Comparison of ENCODE assay signal across 8 cellular contexts in the genomic region with DNA sequence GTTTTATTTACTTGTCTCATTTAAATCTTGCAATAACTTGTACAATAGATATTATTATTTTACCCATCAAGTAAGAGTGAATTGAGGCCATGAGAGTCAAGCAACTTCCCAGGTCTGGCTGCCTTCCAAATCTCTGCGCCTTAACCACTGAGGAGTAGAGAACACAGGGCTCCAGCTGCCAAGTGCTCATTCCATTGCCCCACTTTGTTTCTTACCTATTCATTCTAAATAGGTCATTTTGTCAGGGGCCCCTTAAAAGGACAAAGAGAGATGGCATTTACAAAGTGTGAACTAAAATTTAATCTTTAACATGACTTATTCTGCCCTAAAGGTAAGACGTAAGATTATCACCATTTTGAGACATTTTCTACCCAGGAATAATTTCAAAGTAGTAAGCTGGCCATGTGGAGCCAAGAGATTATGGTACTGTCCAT. TPM values are rescaled to one million over a fixed set of nuclear protein-coding genes. Genes with fewer than 3 reads are reported as not detected.
DNase-seq lines count a peak whose midpoint lies in the region; ATAC-seq and TF ChIP-seq lines count a peak whose summit lies in the region.

No MANE protein-coding gene starts in this region.

- DNase-seq in DMS 273 (lab: John Stamatoyannopoulos, UW; ENCODE audit: unreplicated experiment) (peak; percentile 89), erythroblast (lab: John Stamatoyannopoulos, UW) (peak; percentile 82 to 86), SKM-1 treated with dmso at 0.1 percent for 144 hours (lab: John Stamatoyannopoulos, UW; ENCODE audit: unreplicated experiment) (no peak)

- peak overlapping the region; percentile 83 to 99 (median 98) for H3K27ac Mint-ChIP-seq in IgD-negative memory B cell

- TF ChIP-seq POLR2A in erythroblast (IDR thresholded peaks at IDR 0.05; ENCODE audit: low read length): no peak

- H3K27ac ChIP-seq in VCaP: peak overlapping the region; percentile 98
- peak overlapping the region; percentile 99 for H3K27ac ChIP-seq in muscle layer of duodenum (ENCODE audit: low read length)

- H3K4me1 Mint-ChIP-seq in IgD-negative memory B cell: peaks cover 21 to 32% (median 25%) of the 10 kb centered on the region in 3 donors

- no peak for TF ChIP-seq CTCF in VCaP (conservative IDR thresholded peaks at IDR 0.05)

- no peaks in the 10 kb centered on the region for H3K9me3 Mint-ChIP-seq in IgD-negative memory B cell

- H3K36me3 ChIP-seq in muscle layer of duodenum (ENCODE audit: control insufficient read depth in 1 of 2, insufficient read depth in 2 of 2, low read length in 2 of 2): peaks cover 20 to 29% of the 10 kb centered on the region in 2 donors

- H3K9me3 ChIP-seq in muscle layer of duodenum (ENCODE audit: control insufficient read depth in 1 of 2, low read length in 2 of 2): no peaks in the 10 kb centered on the region

- H3K27me3 Mint-ChIP-seq in IgD-negative memory B cell: no peaks in the 10 kb centered on the region

- ATAC-seq in HG03280 (IDR thresholded peaks at IDR 0.05; ENCODE audit: unreplicated experiment) (no peak), HG03139 (IDR thresholded peaks at IDR 0.05; ENCODE audit: unreplicated experiment) (no peak)

- H3K36me3 Mint-ChIP-seq in IgD-negative memory B cell: peaks cover 6% of the 10 kb centered on the region

- H3K27me3 ChIP-seq in muscle layer of duodenum (ENCODE audit: low read depth, low read length): no peaks in the 10 kb centered on the region

- H3K4me3 ChIP-seq in muscle layer of duodenum (ENCODE audit: low read depth in 1 of 2, low read length in 2 of 2): peak overlapping the region; percentile 79 to 94

- peak overlapping the region; percentile 98 to 100 (median 99) for H3K4me3 Mint-ChIP-seq in IgD-negative memory B cell

- peaks cover 0 to 26% of the 10 kb centered on the region in 2 donors for H3K4me1 ChIP-seq in muscle layer of duodenum (ENCODE audit: control insufficient read depth in 1 of 2, insufficient read depth in 2 of 2, low read length in 2 of 2)

RNA-seq across cellular contexts. Expression of gene PPP1R15B, which starts 3.5 kb away (rescaled TPM):
- 24.4 TPM for polyA plus RNA-seq in IgD-negative memory B cell

RNA-seq across cellular contexts. Expression of gene PLEKHA6, which starts 48.4 kb away (rescaled TPM):
- polyA plus RNA-seq in IgD-negative memory B cell: 0.11 TPM
